ENCODE assay signal across 9 cellular contexts in genomic region chr12:6963016-6963731, GRCh38. TPM values are rescaled to one million over a fixed set of nuclear protein-coding genes. Genes with fewer than 3 reads are reported as not detected.
DNase-seq lines count a peak whose midpoint lies in the region; ATAC-seq, FAIRE-seq and TF ChIP-seq lines count a peak whose summit lies in the region.
"Had no signal": no experiment of that assay in that cellular context is flagged by ENCODE, and none has a peak within 500 bp of the region (broad histone marks: within the 10 kb centered on the region; RNA-seq: fewer than 3 reads in every experiment).

No MANE protein-coding gene starts in this region.

- no peak overlapping the region for H3K4me3 Mint-ChIP-seq in activated CD8-positive, alpha-beta T cell treated with anti-CD3 and anti-CD28 coated beads for 36 hours

- H3K36me3 ChIP-seq in heart right ventricle (peaks cover 0 to 59% (median 24%) of the 10 kb centered on the region in 9 donors), HepG2 (replicated peaks in 1 of 2; ENCODE audit: control insufficient read depth in 1 of 2, insufficient read depth in 2 of 2, low read length in 2 of 2) (peaks cover 20 to 30% of the 10 kb centered on the region in 2 experiments)

- TF ChIP-seq EP300 in HepG2 (IDR thresholded peaks at IDR 0.05; ENCODE audit: low read depth in 2 of 2, low read length in 2 of 2) (no peak), HepG2 (CRISPR knock-in tag; IDR thresholded peaks at IDR 0.05; ENCODE audit: borderline replicate concordance) (no peak)

- H3K9me3 ChIP-seq in heart right ventricle = no peaks in the 10 kb centered on the region
- no peaks in the 10 kb centered on the region for H3K9me3 ChIP-seq in HepG2 (ENCODE audit: low read length)

- no peak for FAIRE-seq in HepG2 (lab: Jason Lieb, UNC)
- FAIRE-seq: colon had no signal

- no TSS peak for BruUV-seq in HepG2 (replicated peaks; lab: Mats Ljungman, UMichigan)

- H3K79me2 ChIP-seq in HepG2 (ENCODE audit: insufficient read depth, low read length) = peaks cover 6% of the 10 kb centered on the region

- POLR2A ChIA-PET in activated CD8-positive, alpha-beta T cell treated with anti-CD3 and anti-CD28 coated beads for 36 hours (lab: Charles Lee) = interaction anchor here (1.0 to 25.2 kb wide), 3 partner anchors 24 to 145 kb away, joined by 3 to 1266 read pairs (median 9); partner anchors contain the start of genes ATN1, C12orf57, PTPN6 and RNU7-1
- POLR2A ChIA-PET in HepG2 (lab: Yijun Ruan, JAX) = interaction anchor here (0.8 to 8.0 kb wide), 7 partner anchors 17 to 95 kb away, joined by 3 to 180 read pairs (median 6); partner anchors contain the start of genes C12orf57, LPCAT3 and RNU7-1

- ATAC-seq in heart right ventricle (peak in 1 of 8 donors; percentile 4), Right ventricle myocardium superior (ENCODE audit: poor library complexity) (no peak), HepG2 (no peak), GM18517 (IDR thresholded peaks at IDR 0.05; ENCODE audit: unreplicated experiment) (no peak)
- no peak for ATAC-seq in activated CD8-positive, alpha-beta T cell treated with anti-CD3 and anti-CD28 coated beads for 36 hours

- TF ChIP-seq POLR2A in HepG2 (IDR thresholded peaks at IDR 0.05; ENCODE audit: insufficient read depth in 1 of 2, low read depth in 2 of 2, low read length in 2 of 2) = no peak

- H3K4me1 ChIP-seq in heart right ventricle = peaks cover 16 to 67% (median 55%) of the 10 kb centered on the region in 9 donors
- peaks cover 45% of the 10 kb centered on the region for H3K4me1 ChIP-seq in HepG2 (ENCODE audit: insufficient read depth, low read length)

- CTCF ChIA-PET in activated CD8-positive, alpha-beta T cell treated with anti-CD3 and anti-CD28 coated beads for 36 hours (lab: Charles Lee) = interaction anchor here (1.0 to 13.5 kb wide), 5 partner anchors 21 to 94 kb away, joined by 4 to 460 read pairs (median 13); partner anchors contain the start of genes C12orf57, PTPN6, RNU7-1 and SPSB2
- CTCF ChIA-PET in HepG2 (lab: Yijun Ruan, JAX; ENCODE audit: low intra/inter-chr PET ratio, low total read pairs) = interaction anchor here (1.7 kb wide), 1 partner anchor 19 kb away, joined by 11 read pairs; the partner anchor contains the start of genes C12orf57 and RNU7-1

- H3K27ac Mint-ChIP-seq in activated CD8-positive, alpha-beta T cell treated with anti-CD3 and anti-CD28 coated beads for 36 hours = peak overlapping the region; percentile 93

- TF ChIP-seq CTCF in heart right ventricle (IDR thresholded peaks at IDR 0.05) (no peak), HepG2 (CRISPR knock-in tag; IDR thresholded peaks at IDR 0.05) (no peak)
- TF ChIP-seq CTCF in activated CD8-positive, alpha-beta T cell treated with anti-CD3 and anti-CD28 coated beads for 36 hours (IDR thresholded peaks at IDR 0.05) = no peak

- H3K4me2 ChIP-seq in HepG2 (ENCODE audit: low read depth, low read length) = no peak overlapping the region

- no peak overlapping the region for H2AFZ ChIP-seq in HepG2 (ENCODE audit: low read length)

- peak overlapping the region in 9 of 10 donors; percentile 73 to 98 (median 82) for H3K27ac ChIP-seq in heart right ventricle
- peak overlapping the region; percentile 76 for H3K27ac ChIP-seq in HepG2 (ENCODE audit: extremely low read length, insufficient read depth, low read length)

- in situ Hi-C loops in HepG2 (cut with HindIII; ENCODE audit: extremely low pct_ligation_motif_present, low pct_unique_long_range_greater_than_20kb) = no loop called here

- peak overlapping the region; percentile 77 for H3K9ac ChIP-seq in HepG2 (ENCODE audit: insufficient read depth, low read depth, low read length)

- no peak overlapping the region for H3K4me3 ChIP-seq in heart right ventricle
- H3K4me3 ChIP-seq in HepG2 (replicated peaks in 1 of 3; ENCODE audit: insufficient read depth in 1 of 3, low read depth in 2 of 3, low read length in 3 of 3) = no peak overlapping the region

- TF ChIP-seq RAD21 in HepG2 (CRISPR knock-in tag; IDR thresholded peaks at IDR 0.05) = no peak

- no peaks in the 10 kb centered on the region for H3K9me3 Mint-ChIP-seq in activated CD8-positive, alpha-beta T cell treated with anti-CD3 and anti-CD28 coated beads for 36 hours

- DNase-seq in heart right ventricle (no peak), Right ventricle myocardium superior (no peak), HepG2 (ENCODE audit: low spot score) (no peak), occipital lobe (lab: John Stamatoyannopoulos, UW) (no peak), middle frontal gyrus (ENCODE audit: extremely low spot score, low spot score) (no peak), NCI-H1694 (lab: John Stamatoyannopoulos, UW) (no peak)
- no peak for DNase-seq in activated CD8-positive, alpha-beta T cell treated with anti-CD3 and anti-CD28 coated beads for 36 hours

- H3K27me3 Mint-ChIP-seq in activated CD8-positive, alpha-beta T cell treated with anti-CD3 and anti-CD28 coated beads for 36 hours = no peaks in the 10 kb centered on the region

- WGBS in heart right ventricle, 2 donors = 82 to 83% methylated on average over 32 of the region's 32 CpGs
- 94% methylated on average over 27 of the region's 32 CpGs for WGBS in HepG2 (ENCODE audit: low lambda C conversion rate)

- intact Hi-C loops in heart right ventricle (cut with DNase I) (loop anchor here in 5 of 10 donors (2.0 to 10.0 kb wide), 6 partner anchors 18 to 129 kb away; partner anchors contain the start of genes C12orf57 (in 2 of the 5), LPCAT3 (in 2 of the 5) and C1R (in 1 of the 5)), Right ventricle myocardium superior (cut with DNase I) (no loop called here), HepG2 (cut with micrococcal nuclease; ENCODE audit: unreplicated experiment) (no loop called here)
- intact Hi-C loops in activated CD8-positive, alpha-beta T cell treated with anti-CD3 and anti-CD28 coated beads for 36 hours (cut with micrococcal nuclease) = no loop called here

- no peaks in the 10 kb centered on the region; the same call in 1 of the 2 replicates for H4K20me1 ChIP-seq in HepG2 (ENCODE audit: insufficient read depth, low read length)

- H3K27me3 ChIP-seq in heart right ventricle (no peaks in the 10 kb centered on the region), HepG2 (ENCODE audit: control insufficient read depth in 1 of 2, insufficient read depth in 2 of 2, low read length in 2 of 2) (no peaks in the 10 kb centered on the region)

- H3K4me1 Mint-ChIP-seq in activated CD8-positive, alpha-beta T cell treated with anti-CD3 and anti-CD28 coated beads for 36 hours (ENCODE audit: low read depth) = peaks cover 82% of the 10 kb centered on the region

- peaks cover 66% of the 10 kb centered on the region for H3K36me3 Mint-ChIP-seq in activated CD8-positive, alpha-beta T cell treated with anti-CD3 and anti-CD28 coated beads for 36 hours (ENCODE audit: low read depth)

RNA-seq across cellular contexts. Expression of gene PHB2, which starts 7.3 kb away (rescaled TPM):
- total RNA-seq in heart right ventricle = 100 to 1,000 TPM; 139 to 203 (median 160) TPM
- 100 to 1,000 TPM; 102 to 178 TPM for polyA plus RNA-seq in heart right ventricle
- 136 TPM for total RNA-seq in Right ventricle myocardium superior
- total RNA-seq in activated CD8-positive, alpha-beta T cell treated with anti-CD3 and anti-CD28 coated beads for 36 hours = 100 to 1,000 TPM; 419 to 428 TPM
- total RNA-seq in HepG2 (2016; rRNA removed; fragmentation: Illumina TruSeq; extraction: Trizol) = 291 and 394 TPM in 2 replicates
- 224 and 243 TPM in 2 replicates for total RNA-seq in HepG2 (2016; cell fraction: cytosol; rRNA removed; fragmentation: Illumina TruSeq; extraction: Trizol; ENCODE audit: low read depth)
- total RNA-seq in HepG2 (2016; cell fraction: insoluble cytoplasmic fraction; rRNA removed; fragmentation: Illumina TruSeq; extraction: Trizol) = 284 and 404 TPM in 2 replicates
- total RNA-seq in HepG2 (2016; cell fraction: membrane; rRNA removed; fragmentation: Illumina TruSeq; extraction: Trizol) = 358 and 365 TPM in 2 replicates
- 232 and 256 TPM in 2 replicates for total RNA-seq in HepG2 (2016; cell fraction: nucleus; rRNA removed; fragmentation: Illumina TruSeq; extraction: Trizol)
- 425 and 468 TPM in 2 replicates for polyA plus RNA-seq in HepG2 (2011; rRNA removed)
- polyA plus RNA-seq in HepG2 (2011; cell fraction: cytosol; rRNA removed) = 471 and 553 TPM in 2 replicates
- polyA plus RNA-seq in HepG2 (2011; cell fraction: nucleus; rRNA removed) = 362 and 507 TPM in 2 replicates
- 214 and 248 TPM in 2 replicates for polyA plus RNA-seq in HepG2 (2012)
- 212 and 232 TPM in 2 replicates for polyA plus RNA-seq in HepG2 (2016; cell fraction: cytosol; fragmentation: Illumina TruSeq; extraction: Trizol; ENCODE audit: low read depth)
- 290 and 308 TPM in 2 replicates for polyA plus RNA-seq in HepG2 (2016; cell fraction: insoluble cytoplasmic fraction; fragmentation: Illumina TruSeq; extraction: Trizol; ENCODE audit: low read depth)
- polyA plus RNA-seq in HepG2 (2016; cell fraction: membrane; fragmentation: Illumina TruSeq; extraction: Trizol; ENCODE audit: low read depth) = 313 and 326 TPM in 2 replicates
- 428 and 438 TPM in 2 replicates for polyA plus RNA-seq in HepG2 (2016; cell fraction: nucleus; fragmentation: Illumina TruSeq; extraction: Trizol; ENCODE audit: insufficient read depth, low read depth)
- 299 and 308 TPM in 2 replicates for polyA minus RNA-seq in HepG2 (2011; rRNA and poly(A)+ RNA removed; ENCODE audit: low replicate concordance)
- polyA minus RNA-seq in HepG2 (2011; cell fraction: cytosol; rRNA and poly(A)+ RNA removed) = 80.4 and 95.3 TPM in 2 replicates
- polyA minus RNA-seq in HepG2 (2011; cell fraction: nucleus; rRNA and poly(A)+ RNA removed) = 135 and 142 TPM in 2 replicates
- total RNA-seq in occipital lobe = 102 TPM

RNA-seq across cellular contexts. Expression of gene EMG1, which starts 7.5 kb away (rescaled TPM):
- 10 to 100 TPM; 33.5 to 42.1 (median 38.3) TPM for total RNA-seq in heart right ventricle
- polyA plus RNA-seq in heart right ventricle = 10 to 100 TPM; 13.8 to 31.4 TPM
- 39.0 TPM for total RNA-seq in Right ventricle myocardium superior
- total RNA-seq in activated CD8-positive, alpha-beta T cell treated with anti-CD3 and anti-CD28 coated beads for 36 hours = 10 to 100 TPM; 88.6 to 97.8 TPM
- 130 and 190 TPM in 2 replicates for total RNA-seq in HepG2 (2016; rRNA removed; fragmentation: Illumina TruSeq; extraction: Trizol)
- total RNA-seq in HepG2 (2016; cell fraction: cytosol; rRNA removed; fragmentation: Illumina TruSeq; extraction: Trizol; ENCODE audit: low read depth) = 38.0 and 40.3 TPM in 2 replicates
- total RNA-seq in HepG2 (2016; cell fraction: insoluble cytoplasmic fraction; rRNA removed; fragmentation: Illumina TruSeq; extraction: Trizol) = 130 and 206 TPM in 2 replicates
- 62.9 and 63.2 TPM in 2 replicates for total RNA-seq in HepG2 (2016; cell fraction: membrane; rRNA removed; fragmentation: Illumina TruSeq; extraction: Trizol)
- total RNA-seq in HepG2 (2016; cell fraction: nucleus; rRNA removed; fragmentation: Illumina TruSeq; extraction: Trizol) = 52.9 and 57.8 TPM in 2 replicates
- polyA plus RNA-seq in HepG2 (2011; rRNA removed) = 57.7 and 76.3 TPM in 2 replicates
- 64.6 and 65.8 TPM in 2 replicates for polyA plus RNA-seq in HepG2 (2011; cell fraction: cytosol; rRNA removed)
- polyA plus RNA-seq in HepG2 (2011; cell fraction: nucleus; rRNA removed) = 29.6 and 30.6 TPM in 2 replicates
- polyA plus RNA-seq in HepG2 (2012) = 77.8 and 90.4 TPM in 2 replicates
- 33.8 and 36.4 TPM in 2 replicates for polyA plus RNA-seq in HepG2 (2016; cell fraction: cytosol; fragmentation: Illumina TruSeq; extraction: Trizol; ENCODE audit: low read depth)
- 134 and 149 TPM in 2 replicates for polyA plus RNA-seq in HepG2 (2016; cell fraction: insoluble cytoplasmic fraction; fragmentation: Illumina TruSeq; extraction: Trizol; ENCODE audit: low read depth)
- 37.6 and 40.6 TPM in 2 replicates for polyA plus RNA-seq in HepG2 (2016; cell fraction: membrane; fragmentation: Illumina TruSeq; extraction: Trizol; ENCODE audit: low read depth)
- 54.7 and 59.5 TPM in 2 replicates for polyA plus RNA-seq in HepG2 (2016; cell fraction: nucleus; fragmentation: Illumina TruSeq; extraction: Trizol; ENCODE audit: insufficient read depth, low read depth)
- 28.0 and 64.6 TPM in 2 replicates for polyA minus RNA-seq in HepG2 (2011; rRNA and poly(A)+ RNA removed; ENCODE audit: low replicate concordance)
- polyA minus RNA-seq in HepG2 (2011; cell fraction: cytosol; rRNA and poly(A)+ RNA removed) = 16.4 and 18.5 TPM in 2 replicates
- polyA minus RNA-seq in HepG2 (2011; cell fraction: nucleus; rRNA and poly(A)+ RNA removed) = 29.6 and 33.3 TPM in 2 replicates
- total RNA-seq in occipital lobe = 26.0 TPM

RNA-seq across cellular contexts. Expression of gene PTPN6, which starts 12.0 kb away (rescaled TPM):
- total RNA-seq in heart right ventricle = 10 to 100 TPM in 2 of 10 donors, 1 to 10 TPM in 8; 2.9 to 32.5 (median 5.3) TPM
- polyA plus RNA-seq in heart right ventricle = 10 to 100 TPM in 1 of 2 donors, 1 to 10 TPM in 1; 8.1 to 12.1 TPM
- 7.2 TPM for total RNA-seq in Right ventricle myocardium superior
- total RNA-seq in activated CD8-positive, alpha-beta T cell treated with anti-CD3 and anti-CD28 coated beads for 36 hours = 100 to 1,000 TPM; 485 to 489 TPM
- total RNA-seq in HepG2 (2016; rRNA removed; fragmentation: Illumina TruSeq; extraction: Trizol) = 9.5 and 10.6 TPM in 2 replicates
- 2.7 and 2.8 TPM in 2 replicates for total RNA-seq in HepG2 (2016; cell fraction: cytosol; rRNA removed; fragmentation: Illumina TruSeq; extraction: Trizol; ENCODE audit: low read depth)
- total RNA-seq in HepG2 (2016; cell fraction: insoluble cytoplasmic fraction; rRNA removed; fragmentation: Illumina TruSeq; extraction: Trizol) = 9.8 and 10.6 TPM in 2 replicates
- 5.0 and 5.3 TPM in 2 replicates for total RNA-seq in HepG2 (2016; cell fraction: membrane; rRNA removed; fragmentation: Illumina TruSeq; extraction: Trizol)
- total RNA-seq in HepG2 (2016; cell fraction: nucleus; rRNA removed; fragmentation: Illumina TruSeq; extraction: Trizol) = 6.1 and 6.3 TPM in 2 replicates
- polyA plus RNA-seq in HepG2 (2011; rRNA removed) = 9.1 and 10.5 TPM in 2 replicates
- polyA plus RNA-seq in HepG2 (2011; cell fraction: cytosol; rRNA removed) = 8.0 and 10.7 TPM in 2 replicates
- polyA plus RNA-seq in HepG2 (2011; cell fraction: nucleus; rRNA removed) = 13.2 and 17.8 TPM in 2 replicates
- 9.0 and 12.4 TPM in 2 replicates for polyA plus RNA-seq in HepG2 (2012)
- polyA plus RNA-seq in HepG2 (2016; cell fraction: cytosol; fragmentation: Illumina TruSeq; extraction: Trizol; ENCODE audit: low read depth) = 1.6 and 1.7 TPM in 2 replicates
- 8.9 and 12.5 TPM in 2 replicates for polyA plus RNA-seq in HepG2 (2016; cell fraction: insoluble cytoplasmic fraction; fragmentation: Illumina TruSeq; extraction: Trizol; ENCODE audit: low read depth)
- polyA plus RNA-seq in HepG2 (2016; cell fraction: membrane; fragmentation: Illumina TruSeq; extraction: Trizol; ENCODE audit: low read depth) = 3.1 and 4.4 TPM in 2 replicates
- polyA plus RNA-seq in HepG2 (2016; cell fraction: nucleus; fragmentation: Illumina TruSeq; extraction: Trizol; ENCODE audit: insufficient read depth, low read depth) = 17.8 and 18.0 TPM in 2 replicates
- 14.7 and 22.7 TPM in 2 replicates for polyA minus RNA-seq in HepG2 (2011; rRNA and poly(A)+ RNA removed; ENCODE audit: low replicate concordance)
- polyA minus RNA-seq in HepG2 (2011; cell fraction: cytosol; rRNA and poly(A)+ RNA removed) = 10.0 and 10.3 TPM in 2 replicates
- 4.1 and 4.2 TPM in 2 replicates for polyA minus RNA-seq in HepG2 (2011; cell fraction: nucleus; rRNA and poly(A)+ RNA removed)
- 3.1 TPM for total RNA-seq in occipital lobe

RNA-seq across cellular contexts. Expression of gene C12orf57, which starts 19.4 kb away (rescaled TPM):
- total RNA-seq in heart right ventricle (100 to 1,000 TPM; 134 to 213 (median 167) TPM), Right ventricle myocardium superior (251 TPM), HepG2 (2016; rRNA removed; fragmentation: Illumina TruSeq; extraction: Trizol) (84.0 and 89.7 TPM in 2 replicates), occipital lobe (243 TPM)
- polyA plus RNA-seq in heart right ventricle (100 to 1,000 TPM; 182 to 654 TPM), HepG2 (2011; rRNA removed) (287 and 302 TPM in 2 replicates)
- 100 to 1,000 TPM; 226 to 244 TPM for total RNA-seq in activated CD8-positive, alpha-beta T cell treated with anti-CD3 and anti-CD28 coated beads for 36 hours
- total RNA-seq in HepG2 (2016; cell fraction: cytosol; rRNA removed; fragmentation: Illumina TruSeq; extraction: Trizol; ENCODE audit: low read depth) = 98.3 and 102 TPM in 2 replicates
- total RNA-seq in HepG2 (2016; cell fraction: insoluble cytoplasmic fraction; rRNA removed; fragmentation: Illumina TruSeq; extraction: Trizol) = 84.2 and 105 TPM in 2 replicates
- 106 and 113 TPM in 2 replicates for total RNA-seq in HepG2 (2016; cell fraction: membrane; rRNA removed; fragmentation: Illumina TruSeq; extraction: Trizol)
- total RNA-seq in HepG2 (2016; cell fraction: nucleus; rRNA removed; fragmentation: Illumina TruSeq; extraction: Trizol) = 42.1 and 43.4 TPM in 2 replicates
- 405 and 458 TPM in 2 replicates for polyA plus RNA-seq in HepG2 (2011; cell fraction: cytosol; rRNA removed)
- polyA plus RNA-seq in HepG2 (2011; cell fraction: nucleus; rRNA removed) = 151 and 164 TPM in 2 replicates
- polyA plus RNA-seq in HepG2 (2012) = 75.2 and 129 TPM in 2 replicates
- polyA plus RNA-seq in HepG2 (2016; cell fraction: cytosol; fragmentation: Illumina TruSeq; extraction: Trizol; ENCODE audit: low read depth) = 86.1 and 87.7 TPM in 2 replicates
- 98.5 and 104 TPM in 2 replicates for polyA plus RNA-seq in HepG2 (2016; cell fraction: insoluble cytoplasmic fraction; fragmentation: Illumina TruSeq; extraction: Trizol; ENCODE audit: low read depth)
- polyA plus RNA-seq in HepG2 (2016; cell fraction: membrane; fragmentation: Illumina TruSeq; extraction: Trizol; ENCODE audit: low read depth) = 96.1 and 98.2 TPM in 2 replicates
- 57.2 and 57.4 TPM in 2 replicates for polyA plus RNA-seq in HepG2 (2016; cell fraction: nucleus; fragmentation: Illumina TruSeq; extraction: Trizol; ENCODE audit: insufficient read depth, low read depth)
- polyA minus RNA-seq in HepG2 (2011; rRNA and poly(A)+ RNA removed; ENCODE audit: low replicate concordance) = 93.0 and 145 TPM in 2 replicates
- 36.8 and 41.7 TPM in 2 replicates for polyA minus RNA-seq in HepG2 (2011; cell fraction: cytosol; rRNA and poly(A)+ RNA removed)
- polyA minus RNA-seq in HepG2 (2011; cell fraction: nucleus; rRNA and poly(A)+ RNA removed) = 37.5 and 38.8 TPM in 2 replicates

RNA-seq across cellular contexts. Expression of gene RNU7-1, which starts 19.6 kb away (rescaled TPM):
- not detected for total RNA-seq in heart right ventricle
- not detected for polyA plus RNA-seq in heart right ventricle
- not detected for total RNA-seq in Right ventricle myocardium superior
- total RNA-seq in activated CD8-positive, alpha-beta T cell treated with anti-CD3 and anti-CD28 coated beads for 36 hours = not detected
- total RNA-seq in HepG2 (2016; rRNA removed; fragmentation: Illumina TruSeq; extraction: Trizol) = not detected in 2 replicates
- total RNA-seq in HepG2 (2016; cell fraction: cytosol; rRNA removed; fragmentation: Illumina TruSeq; extraction: Trizol; ENCODE audit: low read depth) = not detected in 2 replicates
- total RNA-seq in HepG2 (2016; cell fraction: insoluble cytoplasmic fraction; rRNA removed; fragmentation: Illumina TruSeq; extraction: Trizol) = not detected in 2 replicates
- total RNA-seq in HepG2 (2016; cell fraction: membrane; rRNA removed; fragmentation: Illumina TruSeq; extraction: Trizol) = not detected in 2 replicates
- not detected in 2 replicates for total RNA-seq in HepG2 (2016; cell fraction: nucleus; rRNA removed; fragmentation: Illumina TruSeq; extraction: Trizol)
- polyA plus RNA-seq in HepG2 (2011; rRNA removed) = not detected in 2 replicates
- polyA plus RNA-seq in HepG2 (2011; cell fraction: cytosol; rRNA removed) = not detected in 2 replicates
- not detected in 2 replicates for polyA plus RNA-seq in HepG2 (2011; cell fraction: nucleus; rRNA removed)
- polyA plus RNA-seq in HepG2 (2012) = not detected in 2 replicates
- not detected in 2 replicates for polyA plus RNA-seq in HepG2 (2016; cell fraction: cytosol; fragmentation: Illumina TruSeq; extraction: Trizol; ENCODE audit: low read depth)
- not detected in 2 replicates for polyA plus RNA-seq in HepG2 (2016; cell fraction: insoluble cytoplasmic fraction; fragmentation: Illumina TruSeq; extraction: Trizol; ENCODE audit: low read depth)
- not detected in 2 replicates for polyA plus RNA-seq in HepG2 (2016; cell fraction: membrane; fragmentation: Illumina TruSeq; extraction: Trizol; ENCODE audit: low read depth)
- not detected in 2 replicates for polyA plus RNA-seq in HepG2 (2016; cell fraction: nucleus; fragmentation: Illumina TruSeq; extraction: Trizol; ENCODE audit: insufficient read depth, low read depth)
- not detected in 2 replicates for polyA minus RNA-seq in HepG2 (2011; rRNA and poly(A)+ RNA removed; ENCODE audit: low replicate concordance)
- not detected in 2 replicates for polyA minus RNA-seq in HepG2 (2011; cell fraction: cytosol; rRNA and poly(A)+ RNA removed)
- not detected in 2 replicates for polyA minus RNA-seq in HepG2 (2011; cell fraction: nucleus; rRNA and poly(A)+ RNA removed)
- not detected for total RNA-seq in occipital lobe

Comparison
In these comparisons a context has a peak if more than half of its experiments do, and no peak if none do; other contexts are left out.
1. RNA of gene PTPN6, which starts 12.0 kb away (total RNA-seq): 485 to 489 TPM in activated CD8-positive, alpha-beta T cell treated with anti-CD3 and anti-CD28 coated beads for 36 hours; 2.7 to 10.6 TPM in HepG2, 7.2 TPM in Right ventricle myocardium superior (single experiment), 2.9 to 32.5 TPM in heart right ventricle and 3.1 TPM in occipital lobe (single experiment); every median in the first group is over 10 times any median in the second.